Comparison of ENCODE assay signal across 8 cellular contexts in the genomic region with DNA sequence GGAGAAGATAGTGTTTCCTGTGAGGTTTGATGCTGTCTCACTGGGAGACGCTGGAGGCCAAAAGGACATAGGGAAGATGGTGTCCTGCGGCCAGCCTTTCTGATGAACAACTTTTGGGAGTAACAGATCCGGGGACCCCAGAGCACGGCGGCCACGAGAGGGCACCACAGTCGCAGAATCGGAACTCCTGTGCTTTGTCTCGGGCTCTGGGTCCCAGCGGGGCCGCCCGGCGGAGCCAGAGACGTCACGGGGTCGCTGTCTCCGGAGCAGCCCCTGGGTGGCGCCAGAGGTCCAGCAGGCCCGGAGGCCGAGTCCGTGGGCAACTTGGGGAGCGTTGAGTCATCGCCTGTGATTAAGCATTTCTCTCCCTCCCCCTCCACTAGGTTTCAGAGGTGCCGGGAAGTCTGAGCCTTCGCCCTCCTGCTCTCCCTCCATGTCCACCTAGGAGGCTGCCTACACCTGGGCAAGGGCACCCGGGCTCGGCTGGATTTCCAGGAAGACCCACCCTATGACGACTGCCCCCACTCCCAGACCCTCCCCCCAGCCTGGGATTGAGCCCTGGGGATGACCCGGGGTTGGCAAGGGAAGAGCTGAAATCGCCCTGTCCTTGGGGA. TPM values are rescaled to one million over a fixed set of nuclear protein-coding genes. Genes with fewer than 3 reads are reported as not detected.
DNase-seq lines count a peak whose midpoint lies in the region; ATAC-seq and TF ChIP-seq lines count a peak whose summit lies in the region.

No MANE protein-coding gene starts in this region.

- peak; percentile 86 to 98 for TF ChIP-seq CTCF in GM23338 (conservative IDR thresholded peaks at IDR 0.05; ENCODE audit: low read depth in 2 of 2)
- peak; percentile 99 for TF ChIP-seq CTCF in LNCAP (IDR thresholded peaks at IDR 0.05)
- TF ChIP-seq CTCF in fibroblast of mammary gland (conservative IDR thresholded peaks at IDR 0.05; ENCODE audit: control insufficient read depth, insufficient read depth, low read depth, low read length) = peak; percentile 87

- no peaks in the 10 kb centered on the region for H3K79me2 ChIP-seq in GM23338 (replicated peaks; ENCODE audit: insufficient read depth)

- peak overlapping the region; percentile 50 for H3K4me3 ChIP-seq in GM23338
- H3K4me3 ChIP-seq in fibroblast of mammary gland (ENCODE audit: control insufficient read depth, low read depth, low read length) = peak overlapping the region; percentile 23

- peak overlapping the region; percentile 80 for H3K4me2 ChIP-seq in GM23338

- H3K36me3 ChIP-seq in GM23338 (ENCODE audit: insufficient read depth) = no peaks in the 10 kb centered on the region

- H3K9me3 Mint-ChIP-seq in GM23338 = no peaks in the 10 kb centered on the region
- H3K9me3 Mint-ChIP-seq in activated T-helper 17 cell treated with anti-CD3 and anti-CD28 coated beads, Interleukin-2, amount 50 U/mL, for 72 hours = no peaks in the 10 kb centered on the region
- H3K9me3 Mint-ChIP-seq in natural killer cell treated with Interleukin-12 subunit alpha and Interleukin-12 subunit beta and Interleukin-15 and Interleukin-18, amount 100 ng/mL, for 72 hours = no peaks in the 10 kb centered on the region

- ATAC-seq in GM23338 = peak; percentile 77
- peak; percentile 91 for ATAC-seq in activated T-helper 17 cell treated with anti-CD3 and anti-CD28 coated beads, Interleukin-2, amount 50 U/mL, for 72 hours (replicated peaks)
- ATAC-seq in natural killer cell treated with Interleukin-12 subunit alpha and Interleukin-12 subunit beta and Interleukin-15 and Interleukin-18, amount 100 ng/mL, for 72 hours = peak; percentile 99

- no peaks in the 10 kb centered on the region for H4K20me1 ChIP-seq in GM23338 (replicated peaks; ENCODE audit: insufficient read depth)

- peaks cover 8% of the 10 kb centered on the region for H3F3A ChIP-seq in GM23338 (replicated peaks; ENCODE audit: low read depth)

- peak overlapping the region; percentile 50; the same call in 1 of the 2 replicates for H3K27ac ChIP-seq in GM23338 (ENCODE audit: low read depth)

- no peaks in the 10 kb centered on the region for H3K36me3 Mint-ChIP-seq in GM23338 (ENCODE audit: low read depth)
- H3K36me3 Mint-ChIP-seq in activated T-helper 17 cell treated with anti-CD3 and anti-CD28 coated beads, Interleukin-2, amount 50 U/mL, for 72 hours (ENCODE audit: low read depth) = no peaks in the 10 kb centered on the region
- no peaks in the 10 kb centered on the region for H3K36me3 Mint-ChIP-seq in natural killer cell treated with Interleukin-12 subunit alpha and Interleukin-12 subunit beta and Interleukin-15 and Interleukin-18, amount 100 ng/mL, for 72 hours

- peaks cover 26% of the 10 kb centered on the region for H3K27me3 ChIP-seq in GM23338 (ENCODE audit: insufficient read depth)

- peaks cover 26% of the 10 kb centered on the region for H3K4me1 Mint-ChIP-seq in GM23338
- H3K4me1 Mint-ChIP-seq in activated T-helper 17 cell treated with anti-CD3 and anti-CD28 coated beads, Interleukin-2, amount 50 U/mL, for 72 hours = peaks cover 19% of the 10 kb centered on the region
- peaks cover 23 to 24% of the 10 kb centered on the region in 2 donors for H3K4me1 Mint-ChIP-seq in natural killer cell treated with Interleukin-12 subunit alpha and Interleukin-12 subunit beta and Interleukin-15 and Interleukin-18, amount 100 ng/mL, for 72 hours (ENCODE audit: low read depth in 2 of 2)

- H3K27me3 Mint-ChIP-seq in GM23338 (ENCODE audit: insufficient read depth, low read depth, poor library complexity) = peaks cover 18% of the 10 kb centered on the region
- no peaks in the 10 kb centered on the region for H3K27me3 Mint-ChIP-seq in activated T-helper 17 cell treated with anti-CD3 and anti-CD28 coated beads, Interleukin-2, amount 50 U/mL, for 72 hours
- H3K27me3 Mint-ChIP-seq in natural killer cell treated with Interleukin-12 subunit alpha and Interleukin-12 subunit beta and Interleukin-15 and Interleukin-18, amount 100 ng/mL, for 72 hours = no peaks in the 10 kb centered on the region

- DNase-seq in Daoy (ENCODE audit: low read depth) (peak; percentile 98), GM23338 (ENCODE audit: low spot score) (peak; percentile 96), RPMI7951 (ENCODE audit: low read depth) (peak; percentile 92), fibroblast of mammary gland (ENCODE audit: low read depth) (peak; percentile 95)
- DNase-seq in natural killer cell treated with Interleukin-12 subunit alpha and Interleukin-12 subunit beta and Interleukin-15 and Interleukin-18, amount 100 ng/mL, for 72 hours (ENCODE audit: low spot score) = peak; percentile 98
- peak; percentile 96 for DNase-seq in stimulated activated naive CD4-positive, alpha-beta T cell treated with Interleukin-2 at 50 U/mL for 16 hours (lab: John Stamatoyannopoulos, UW)

- H3K4me1 ChIP-seq in GM23338 (ENCODE audit: insufficient read depth) = peaks cover 19% of the 10 kb centered on the region

- H2AFZ ChIP-seq in GM23338 = peak overlapping the region; percentile 84; the same call in 1 of the 2 replicates

- peak overlapping the region; percentile 88 for H3K27ac Mint-ChIP-seq in GM23338
- H3K27ac Mint-ChIP-seq in activated T-helper 17 cell treated with anti-CD3 and anti-CD28 coated beads, Interleukin-2, amount 50 U/mL, for 72 hours = peak overlapping the region; percentile 65
- peak overlapping the region; percentile 51 to 73 for H3K27ac Mint-ChIP-seq in natural killer cell treated with Interleukin-12 subunit alpha and Interleukin-12 subunit beta and Interleukin-15 and Interleukin-18, amount 100 ng/mL, for 72 hours

- no peaks in the 10 kb centered on the region for H3K9me2 ChIP-seq in GM23338 (ENCODE audit: insufficient read depth)

- H3K4me3 Mint-ChIP-seq in GM23338 = peak overlapping the region; percentile 54
- peak overlapping the region; percentile 75 for H3K4me3 Mint-ChIP-seq in activated T-helper 17 cell treated with anti-CD3 and anti-CD28 coated beads, Interleukin-2, amount 50 U/mL, for 72 hours
- H3K4me3 Mint-ChIP-seq in natural killer cell treated with Interleukin-12 subunit alpha and Interleukin-12 subunit beta and Interleukin-15 and Interleukin-18, amount 100 ng/mL, for 72 hours = peak overlapping the region; percentile 57

TF ChIP-seq in GM23338, 12 proteins besides CTCF, POLR2A, EP300 and RAD21 (continues in another document):
- TF ChIP-seq CREB1 (CRISPR knock-in tag; IDR thresholded peaks at IDR 0.05; ENCODE audit: low read depth) = peak; percentile 91
- TF ChIP-seq ZNF114 (CRISPR knock-in tag; IDR thresholded peaks at IDR 0.05) = no peak
- TF ChIP-seq EZH2 (IDR thresholded peaks at IDR 0.05; ENCODE audit: low read depth, unreplicated experiment) = no peak

RNA-seq across cellular contexts. Expression of gene NANOS3, which starts 3.2 kb away (rescaled TPM):
- 1.6 TPM in 1 of 2 replicates, not detected in the other for total RNA-seq in Daoy (2014; rRNA removed; shearing (Covaris generic))
- not detected in 2 replicates for total RNA-seq in GM23338 (2014; rRNA removed; shearing (Covaris generic))
- not detected in 2 replicates for polyA plus RNA-seq in GM23338 (2016; fragmentation: Nextera tagmentation; extraction: Ambion mirVana)
- total RNA-seq in RPMI7951 (2014; rRNA removed; shearing (Covaris generic)) = 1.3 TPM in 1 of 2 replicates, not detected in the other
- 1 to 10 TPM; 1.2 to 3.6 TPM for total RNA-seq in activated T-helper 17 cell treated with anti-CD3 and anti-CD28 coated beads, Interleukin-2, amount 50 U/mL, for 72 hours
- total RNA-seq in natural killer cell treated with Interleukin-12 subunit alpha and Interleukin-12 subunit beta and Interleukin-15 and Interleukin-18, amount 100 ng/mL, for 72 hours = under 1 TPM in 1 of 2 donors, not detected in 1; 0.95 TPM

RNA-seq across cellular contexts. Expression of gene BRME1, which starts 25.8 kb away (rescaled TPM):
- total RNA-seq in Daoy (2014; rRNA removed; shearing (Covaris generic)) = 2.1 and 7.9 TPM in 2 replicates
- total RNA-seq in GM23338 (2014; rRNA removed; shearing (Covaris generic)) = 3.7 and 4.0 TPM in 2 replicates
- 3.9 and 4.7 TPM in 2 replicates for polyA plus RNA-seq in GM23338 (2016; fragmentation: Nextera tagmentation; extraction: Ambion mirVana)
- 1.6 and 2.1 TPM in 2 replicates for total RNA-seq in RPMI7951 (2014; rRNA removed; shearing (Covaris generic))
- total RNA-seq in activated T-helper 17 cell treated with anti-CD3 and anti-CD28 coated beads, Interleukin-2, amount 50 U/mL, for 72 hours = 10 to 100 TPM in 1 of 2 donors, 1 to 10 TPM in 1; 4.8 to 12.5 TPM
- 1 to 10 TPM; 3.7 to 4.0 TPM for total RNA-seq in natural killer cell treated with Interleukin-12 subunit alpha and Interleukin-12 subunit beta and Interleukin-15 and Interleukin-18, amount 100 ng/mL, for 72 hours

RNA-seq across cellular contexts. Expression of gene CC2D1A, which starts 25.8 kb away (rescaled TPM):
- total RNA-seq in Daoy (2014; rRNA removed; shearing (Covaris generic)) = 17.8 and 22.7 TPM in 2 replicates
- 27.3 and 39.7 TPM in 2 replicates for total RNA-seq in GM23338 (2014; rRNA removed; shearing (Covaris generic))
- 21.7 and 23.1 TPM in 2 replicates for polyA plus RNA-seq in GM23338 (2016; fragmentation: Nextera tagmentation; extraction: Ambion mirVana)
- 14.7 and 15.7 TPM in 2 replicates for total RNA-seq in RPMI7951 (2014; rRNA removed; shearing (Covaris generic))
- 10 to 100 TPM; 34.6 to 35.4 TPM for total RNA-seq in activated T-helper 17 cell treated with anti-CD3 and anti-CD28 coated beads, Interleukin-2, amount 50 U/mL, for 72 hours
- total RNA-seq in natural killer cell treated with Interleukin-12 subunit alpha and Interleukin-12 subunit beta and Interleukin-15 and Interleukin-18, amount 100 ng/mL, for 72 hours = 10 to 100 TPM; 33.2 to 41.3 TPM

RNA-seq across cellular contexts. Expression of gene PODNL1, which starts 58.1 kb away (rescaled TPM):
- total RNA-seq in Daoy (2014; rRNA removed; shearing (Covaris generic)) = not detected in 2 replicates
- 0.24 TPM in 1 of 2 replicates, not detected in the other for total RNA-seq in GM23338 (2014; rRNA removed; shearing (Covaris generic))
- polyA plus RNA-seq in GM23338 (2016; fragmentation: Nextera tagmentation; extraction: Ambion mirVana) = 1.3 TPM in 1 of 2 replicates, not detected in the other
- 3.2 and 4.2 TPM in 2 replicates for total RNA-seq in RPMI7951 (2014; rRNA removed; shearing (Covaris generic))
- total RNA-seq in activated T-helper 17 cell treated with anti-CD3 and anti-CD28 coated beads, Interleukin-2, amount 50 U/mL, for 72 hours = 1 to 10 TPM in 1 of 2 donors, under 1 TPM in 1; 0.90 to 1.0 TPM
- total RNA-seq in natural killer cell treated with Interleukin-12 subunit alpha and Interleukin-12 subunit beta and Interleukin-15 and Interleukin-18, amount 100 ng/mL, for 72 hours = under 1 TPM in 1 of 2 donors, not detected in 1; 0.70 TPM

Comparison
In these comparisons a context has a peak if more than half of its experiments do, and no peak if none do; other contexts are left out.
1. Peak in every context shown above with its lines: DNase-seq, ATAC-seq, H3K4me3 ChIP-seq and H3K27ac ChIP-seq.